13 cellular contexts compared by ENCODE assay signal in the genomic region with DNA sequence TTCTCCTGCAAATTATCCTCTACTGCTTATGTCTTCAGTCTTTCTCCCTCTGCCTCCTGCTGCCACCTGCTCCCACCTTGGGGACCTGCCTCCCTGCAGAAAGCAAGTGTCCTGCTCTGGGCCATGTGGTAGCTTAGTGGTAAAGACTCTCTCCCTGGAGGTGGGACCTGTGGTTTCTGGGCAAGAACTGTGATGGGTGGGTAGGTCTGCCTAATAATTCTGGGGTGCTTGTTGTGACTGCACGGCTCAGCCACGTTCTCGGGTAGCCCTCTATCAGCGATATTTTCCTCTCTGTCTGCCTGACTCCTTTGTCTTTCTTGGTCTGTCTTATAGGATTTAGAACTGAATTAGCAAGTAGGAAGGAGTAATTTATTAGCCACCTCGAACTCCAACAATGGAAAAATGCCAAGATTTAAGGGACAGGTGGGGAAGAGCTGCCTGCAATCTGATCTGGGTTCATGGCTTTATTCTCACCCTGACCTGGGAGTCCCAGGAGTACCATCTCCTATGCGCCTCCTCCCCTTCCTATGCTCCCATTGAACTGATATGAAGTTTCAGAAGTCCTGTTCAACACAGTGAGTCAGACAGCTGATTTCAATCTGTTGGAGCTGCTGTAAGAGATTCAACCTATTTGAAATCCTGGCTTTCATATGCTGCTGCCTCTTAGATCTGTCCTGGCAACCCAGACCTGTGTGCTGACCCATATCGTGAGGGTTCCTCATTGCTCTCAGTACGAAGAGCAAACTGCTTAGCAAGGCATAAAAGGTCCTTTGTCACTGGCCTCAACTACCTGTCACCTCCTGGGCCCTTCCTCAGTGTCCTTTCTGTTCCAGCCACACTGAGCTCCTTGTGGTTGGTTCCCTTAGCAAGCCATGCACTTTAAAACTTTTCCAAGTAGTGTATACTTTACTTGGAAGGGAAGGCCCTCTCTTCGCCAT. TPM values are rescaled to one million over a fixed set of nuclear protein-coding genes. Genes with fewer than 3 reads are reported as not detected.
DNase-seq lines count a peak whose midpoint lies in the region; ATAC-seq and TF ChIP-seq lines count a peak whose summit lies in the region.
"Had no signal": no experiment of that assay in that cellular context is flagged by ENCODE, and none has a peak within 500 bp of the region (broad histone marks: within the 10 kb centered on the region; RNA-seq: fewer than 3 reads in every experiment).

No MANE protein-coding gene starts in this region.

- H3K4ac ChIP-seq in mesendoderm (ENCODE audit: low read depth, low read length), result no peak overlapping the region

- no peaks in the 10 kb centered on the region for H3K79me1 ChIP-seq in mesendoderm (ENCODE audit: low read length)

- H2BK15ac ChIP-seq in mesendoderm (replicated peaks; ENCODE audit: low read depth), result no peak overlapping the region

- TF ChIP-seq CTCF in chondrocyte (IDR thresholded peaks at IDR 0.05), result no peak

- H2BK5ac ChIP-seq in mesendoderm (ENCODE audit: low read length), result no peak overlapping the region

- no peak overlapping the region for H3K18ac ChIP-seq in mesendoderm (ENCODE audit: low read length)

- H3K79me2 ChIP-seq in mesendoderm (ENCODE audit: control insufficient read depth, insufficient read depth, low read length), result no peaks in the 10 kb centered on the region

- no peak overlapping the region for H3K4me3 Mint-ChIP-seq in activated CD4-positive, alpha-beta T cell treated with anti-CD3 and anti-CD28 coated beads, Interleukin-2, amount 10 ng/mL, durations not matched to agents 7 days and 5 days
- no peak overlapping the region for H3K4me3 Mint-ChIP-seq in chondrocyte (ENCODE audit: unreplicated experiment)

- POLR2A ChIA-PET in activated CD4-positive, alpha-beta T cell treated with anti-CD3 and anti-CD28 coated beads, Interleukin-2, amount 10 ng/mL, durations not matched to agents 7 days and 5 days (lab: Charles Lee), result interaction anchor here (0.6 kb wide), 1 partner anchor 204 kb away, joined by 3 read pairs; no protein-coding TSS in a partner anchor

- H3K9ac ChIP-seq in mesendoderm (ENCODE audit: low read length), result no peak overlapping the region

- no peak overlapping the region for H3K4me3 ChIP-seq in mesendoderm (ENCODE audit: low read length)
- H3K4me3 ChIP-seq: cardiac muscle cell, SJSA1 had no signal

- peaks cover 2% of the 10 kb centered on the region for H3K27me3 Mint-ChIP-seq in activated CD4-positive, alpha-beta T cell treated with anti-CD3 and anti-CD28 coated beads, Interleukin-2, amount 10 ng/mL, durations not matched to agents 7 days and 5 days
- no peaks in the 10 kb centered on the region for H3K27me3 Mint-ChIP-seq in chondrocyte (ENCODE audit: low read depth)

- H3K9me3 Mint-ChIP-seq in activated CD4-positive, alpha-beta T cell treated with anti-CD3 and anti-CD28 coated beads, Interleukin-2, amount 10 ng/mL, durations not matched to agents 7 days and 5 days, result peaks cover 1% of the 10 kb centered on the region
- no peaks in the 10 kb centered on the region for H3K9me3 Mint-ChIP-seq in chondrocyte (ENCODE audit: low read depth)

- no peaks in the 10 kb centered on the region for H3K27me3 ChIP-seq in mesendoderm (ENCODE audit: insufficient read depth, low read length, poor library complexity)
- H3K27me3 ChIP-seq: cardiac muscle cell, SJSA1 had no signal

- H2BK120ac ChIP-seq in mesendoderm (ENCODE audit: low read depth, low read length), result no peak overlapping the region

- no CpG with 5 or more reads among the region's 9 CpGs for WGBS in mesendoderm (ENCODE audit: extremely low coverage, insufficient coverage, low lambda C conversion rate)

- peak overlapping the region; percentile 17 for H3K23ac ChIP-seq in mesendoderm (ENCODE audit: low read length)

- ATAC-seq in GM21619 (IDR thresholded peaks at IDR 0.05; ENCODE audit: unreplicated experiment) (peak; percentile 17), SK-N-SH treated with all-trans-retinoic acid at 6 μM for 48 hours (peak; percentile 47; the same call in 2 of the 3 replicates), HG03025 (IDR thresholded peaks at IDR 0.05; ENCODE audit: low FRiP score, unreplicated experiment) (no peak), HG02885 (IDR thresholded peaks at IDR 0.05; ENCODE audit: poor library complexity, unreplicated experiment) (no peak)

- H3K4me1 ChIP-seq in mesendoderm (ENCODE audit: control insufficient read depth, low read depth, low read length), result peaks cover 5% of the 10 kb centered on the region

- H3K27ac Mint-ChIP-seq in activated CD4-positive, alpha-beta T cell treated with anti-CD3 and anti-CD28 coated beads, Interleukin-2, amount 10 ng/mL, durations not matched to agents 7 days and 5 days, result no peak overlapping the region
- no peak overlapping the region for H3K27ac Mint-ChIP-seq in chondrocyte (ENCODE audit: unreplicated experiment)

- no peak overlapping the region for H3K56ac ChIP-seq in mesendoderm (ENCODE audit: low read length)

- no peak overlapping the region for H4K5ac ChIP-seq in mesendoderm (ENCODE audit: low read length)

- no peak overlapping the region for H3K4me2 ChIP-seq in mesendoderm (ENCODE audit: low read length)

- H3K27ac ChIP-seq in mesendoderm (ENCODE audit: low read depth, low read length), result no peak overlapping the region
- H3K27ac ChIP-seq: cardiac muscle cell, SJSA1 had no signal

- no peak overlapping the region for H4K8ac ChIP-seq in mesendoderm (ENCODE audit: low read depth, low read length)

- peaks cover 5% of the 10 kb centered on the region for H3K4me1 Mint-ChIP-seq in activated CD4-positive, alpha-beta T cell treated with anti-CD3 and anti-CD28 coated beads, Interleukin-2, amount 10 ng/mL, durations not matched to agents 7 days and 5 days
- peaks cover 82% of the 10 kb centered on the region for H3K4me1 Mint-ChIP-seq in chondrocyte (ENCODE audit: low read depth)

- H2AK5ac ChIP-seq in mesendoderm (ENCODE audit: low read length), result peak overlapping the region; percentile 19

- DNase-seq in GM03348 (ENCODE audit: low spot score), result peak; percentile 24
- DNase-seq in mesendoderm, result no peak
- no peak for DNase-seq in activated CD4-positive, alpha-beta T cell treated with anti-CD3 and anti-CD28 coated beads, Interleukin-2, amount 10 ng/mL, durations not matched to agents 7 days and 5 days
- DNase-seq in chondrocyte (ENCODE audit: low spot score), result no peak
- DNase-seq: activated CD8-positive, alpha-beta memory T cell treated with anti-CD3 and anti-CD28 coated beads for 24 hours; NCI-H187 had no signal

- H3K36me3 ChIP-seq in mesendoderm (ENCODE audit: control insufficient read depth, insufficient read depth, low read length), result no peaks in the 10 kb centered on the region
- H3K36me3 ChIP-seq: cardiac muscle cell, SJSA1 had no signal

- H3K36me3 Mint-ChIP-seq in activated CD4-positive, alpha-beta T cell treated with anti-CD3 and anti-CD28 coated beads, Interleukin-2, amount 10 ng/mL, durations not matched to agents 7 days and 5 days (ENCODE audit: low read depth), result no peaks in the 10 kb centered on the region
- no peaks in the 10 kb centered on the region for H3K36me3 Mint-ChIP-seq in chondrocyte (ENCODE audit: low read depth)

- CTCF ChIA-PET in activated CD4-positive, alpha-beta T cell treated with anti-CD3 and anti-CD28 coated beads, Interleukin-2, amount 10 ng/mL, durations not matched to agents 7 days and 5 days (lab: Charles Lee), result interaction anchor here (0.6 kb wide), 1 partner anchor 1125 kb away, joined by 4 read pairs; no protein-coding TSS in a partner anchor

TF ChIP-seq in SK-N-SH treated with all-trans-retinoic acid at 6 μM for 48 hours, 23 proteins besides CTCF, POLR2A, EP300 and RAD21:
- TF ChIP-seq, protein P1, sequence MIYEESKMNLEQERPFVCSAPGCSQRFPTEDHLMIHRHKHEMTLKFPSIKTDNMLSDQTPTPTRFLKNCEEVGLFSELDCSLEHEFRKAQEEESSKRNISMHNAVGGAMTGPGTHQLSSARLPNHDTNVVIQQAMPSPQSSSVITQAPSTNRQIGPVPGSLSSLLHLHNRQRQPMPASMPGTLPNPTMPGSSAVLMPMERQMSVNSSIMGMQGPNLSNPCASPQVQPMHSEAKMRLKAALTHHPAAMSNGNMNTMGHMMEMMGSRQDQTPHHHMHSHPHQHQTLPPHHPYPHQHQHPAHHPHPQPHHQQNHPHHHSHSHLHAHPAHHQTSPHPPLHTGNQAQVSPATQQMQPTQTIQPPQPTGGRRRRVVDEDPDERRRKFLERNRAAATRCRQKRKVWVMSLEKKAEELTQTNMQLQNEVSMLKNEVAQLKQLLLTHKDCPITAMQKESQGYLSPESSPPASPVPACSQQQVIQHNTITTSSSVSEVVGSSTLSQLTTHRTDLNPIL (CRISPR knock-in tag; IDR thresholded peaks at IDR 0.05; ENCODE audit: low read depth), result no peak
- TF ChIP-seq ARNTL (CRISPR knock-in tag; IDR thresholded peaks at IDR 0.05; ENCODE audit: borderline replicate concordance, low read depth), result no peak
TF ChIP-seq in SK-N-SH treated with all-trans-retinoic acid at 6 μM for 48 hours: peak in this region for 0.

RNA-seq across cellular contexts. Expression of a gene that starts 16.1 kb away (rescaled TPM):
- not detected for polyA plus RNA-seq in mesendoderm (2013, experiment 1 of 2)
- polyA plus RNA-seq in mesendoderm (2013, experiment 2 of 2), result not detected
- 100 to 1,000 TPM; 151 to 163 TPM for total RNA-seq in activated CD4-positive, alpha-beta T cell treated with anti-CD3 and anti-CD28 coated beads, Interleukin-2, amount 10 ng/mL, durations not matched to agents 7 days and 5 days
- 0.05 TPM in 1 of 3 replicates, not detected in the others for total RNA-seq in chondrocyte
- total RNA-seq: cardiac muscle cell, renal cortical epithelial cell, SJSA1 had no signal
- polyA plus RNA-seq: cardiac muscle cell had no signal

Comparison
In these comparisons a context has a peak if more than half of its experiments do, and no peak if none do; other contexts are left out.
1. ATAC-seq: peak in GM21619 (single experiment) and SK-N-SH treated with all-trans-retinoic acid at 6 μM for 48 hours (single experiment); none in HG03025 (single experiment) and HG02885 (single experiment).
2. RNA of a gene that starts 16.1 kb away (total RNA-seq): 151 to 163 TPM in activated CD4-positive, alpha-beta T cell treated with anti-CD3 and anti-CD28 coated beads, Interleukin-2, amount 10 ng/mL, durations not matched to agents 7 days and 5 days; 0.05 TPM in chondrocyte; every median in the first group is over 100 times any median in the second.